ENCODE assay signal across 8 cellular contexts in the genomic region with DNA sequence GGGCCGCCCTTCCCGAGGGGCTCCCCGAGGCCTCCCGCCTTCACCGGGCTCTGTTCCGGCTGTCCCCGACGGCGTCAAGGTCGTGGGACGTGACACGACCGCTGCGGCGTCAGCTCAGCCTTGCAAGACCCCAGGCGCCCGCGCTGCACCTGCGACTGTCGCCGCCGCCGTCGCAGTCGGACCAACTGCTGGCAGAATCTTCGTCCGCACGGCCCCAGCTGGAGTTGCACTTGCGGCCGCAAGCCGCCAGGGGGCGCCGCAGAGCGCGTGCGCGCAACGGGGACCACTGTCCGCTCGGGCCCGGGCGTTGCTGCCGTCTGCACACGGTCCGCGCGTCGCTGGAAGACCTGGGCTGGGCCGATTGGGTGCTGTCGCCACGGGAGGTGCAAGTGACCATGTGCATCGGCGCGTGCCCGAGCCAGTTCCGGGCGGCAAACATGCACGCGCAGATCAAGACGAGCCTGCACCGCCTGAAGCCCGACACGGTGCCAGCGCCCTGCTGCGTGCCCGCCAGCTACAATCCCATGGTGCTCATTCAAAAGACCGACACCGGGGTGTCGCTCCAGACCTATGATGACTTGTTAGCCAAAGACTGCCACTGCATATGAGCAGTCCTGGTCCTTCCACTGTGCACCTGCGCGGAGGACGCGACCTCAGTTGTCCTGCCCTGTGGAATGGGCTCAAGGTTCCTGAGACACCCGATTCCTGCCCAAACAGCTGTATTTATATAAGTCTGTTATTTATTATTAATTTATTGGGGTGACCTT. TPM values are rescaled to one million over a fixed set of nuclear protein-coding genes. Genes with fewer than 3 reads are reported as not detected.
DNase-seq lines count a peak whose midpoint lies in the region; ATAC-seq, FAIRE-seq and TF ChIP-seq lines count a peak whose summit lies in the region.

No MANE protein-coding gene starts in this region.

- H3K4me1 Mint-ChIP-seq in activated CD4-positive, alpha-beta memory T cell treated with anti-CD3 and anti-CD28 coated beads for 36 hours (ENCODE audit: low read depth), result peaks cover 4% of the 10 kb centered on the region

- TF ChIP-seq RAD21 in A549 (conservative IDR thresholded peaks at IDR 0.05 in 1 of 2, IDR thresholded peaks at IDR 0.05 in 1 of 2), result peak; percentile 49 to 54; a peak in 4 of 5 replicates

- peaks cover 31% of the 10 kb centered on the region for H3K27me3 Mint-ChIP-seq in activated CD4-positive, alpha-beta memory T cell treated with anti-CD3 and anti-CD28 coated beads for 36 hours

- no peaks in the 10 kb centered on the region for H3K9me3 ChIP-seq in A549

- FAIRE-seq in A549 (lab: Jason Lieb, UNC), result no peak

- POLR2A ChIA-PET in A549 (lab: Yijun Ruan, JAX), result interaction anchor here (0.6 to 3.0 kb wide), 5 partner anchors 8 to 66 kb away, joined by 3 to 36 read pairs (median 4); partner anchors contain the start of gene LSM4
- POLR2A ChIA-PET in activated CD4-positive, alpha-beta memory T cell treated with anti-CD3 and anti-CD28 coated beads for 36 hours (lab: Charles Lee), result interaction anchor here (0.9 to 1.0 kb wide), 2 partner anchors 31 to 107 kb away, joined by 3 read pairs; partner anchors contain the start of genes JUND and SSBP4

- 48% methylated on average over 13 of the region's 74 CpGs for WGBS in A549 (ENCODE audit: missing lambda C conversion rate)

- peak overlapping the region; percentile 92 for H3K4me2 ChIP-seq in A549

- no peak overlapping the region for H3K27ac Mint-ChIP-seq in activated CD4-positive, alpha-beta memory T cell treated with anti-CD3 and anti-CD28 coated beads for 36 hours

- intact Hi-C loops in activated CD4-positive, alpha-beta memory T cell treated with anti-CD3 and anti-CD28 coated beads for 36 hours (cut with micrococcal nuclease), result loop anchor here (1.0 kb wide), 1 partner anchor 22 kb away; no protein-coding TSS in a partner anchor

- H3K27ac ChIP-seq in A549, result peak overlapping the region; percentile 97 to 99

- peak in 1 of 2 experiments; percentile 72 for DNase-seq in A549 (ENCODE audit: low read depth in 1 of 2, low spot score in 1 of 2)
- DNase-seq in NCI-H460 (ENCODE audit: extremely low read depth, low read depth), result peak; percentile 55
- DNase-seq in activated CD4-positive, alpha-beta memory T cell treated with anti-CD3 and anti-CD28 coated beads for 36 hours, result peak; percentile 88
- peak; percentile 69 for DNase-seq in effector CD8-positive, alpha-beta T cell (lab: John Stamatoyannopoulos, UW)
- peak; percentile 97 for DNase-seq in mesenteric fat pad (ENCODE audit: low spot score)
- peak; percentile 76 for DNase-seq in stimulated activated CD8-positive, alpha-beta memory T cell treated with anti-CD3 and anti-CD28 coated beads, Interleukin-15, amount 100 ng/mL, for 24 hours (ENCODE audit: low read depth)

- H3K4me1 ChIP-seq in A549, result peaks cover 24% of the 10 kb centered on the region

- no peak for TF ChIP-seq POLR2A in A549 (IDR thresholded peaks at IDR 0.05; ENCODE audit: low read length)

- peak in 1 of 2 experiments; percentile 32; a peak in 3 of 6 replicates for ATAC-seq in A549
- ATAC-seq in GM18511 (IDR thresholded peaks at IDR 0.05; ENCODE audit: unreplicated experiment), result peak; percentile 74
- ATAC-seq in HG03108 (IDR thresholded peaks at IDR 0.05; ENCODE audit: unreplicated experiment), result peak; percentile 65

- no peaks in the 10 kb centered on the region for H3K9me3 Mint-ChIP-seq in activated CD4-positive, alpha-beta memory T cell treated with anti-CD3 and anti-CD28 coated beads for 36 hours

- H3K36me3 Mint-ChIP-seq in activated CD4-positive, alpha-beta memory T cell treated with anti-CD3 and anti-CD28 coated beads for 36 hours, result no peaks in the 10 kb centered on the region

- TF ChIP-seq CTCF in A549 (IDR thresholded peaks at IDR 0.05), result peak; percentile 68

- CTCF ChIA-PET in A549 (lab: Yijun Ruan, JAX), result interaction anchor here (0.7 to 7.5 kb wide), 33 partner anchors 8 to 164 kb away, joined by 3 to 75 read pairs (median 8); partner anchors contain the start of genes LRRC25, LSM4 and SSBP4
- CTCF ChIA-PET in activated CD4-positive, alpha-beta memory T cell treated with anti-CD3 and anti-CD28 coated beads for 36 hours (lab: Charles Lee), result interaction anchor here (0.6 to 4.4 kb wide), 47 partner anchors 8 to 1936 kb away, joined by 3 to 85 read pairs (median 4); partner anchors contain the start of genes IQCN, JUND, KXD1 and LRRC25

- peak overlapping the region; percentile 64 for H3K4me3 Mint-ChIP-seq in activated CD4-positive, alpha-beta memory T cell treated with anti-CD3 and anti-CD28 coated beads for 36 hours

- no peak for TF ChIP-seq EP300 in A549 (IDR thresholded peaks at IDR 0.05)

- H3K4me3 ChIP-seq in A549, result peak overlapping the region; percentile 98

TF ChIP-seq in A549, 52 proteins besides CTCF, POLR2A, EP300 and RAD21 (continues in another document):
- no peak for TF ChIP-seq EHMT2 (IDR thresholded peaks at IDR 0.05; ENCODE audit: low read depth)
- TF ChIP-seq KDM1A (IDR thresholded peaks at IDR 0.05; ENCODE audit: low read depth), result peak; percentile 72
- TF ChIP-seq JUN (IDR thresholded peaks at IDR 0.05), result peak; percentile 23 to 92; a peak in 4 of 5 replicates
- TF ChIP-seq HDAC2 (IDR thresholded peaks at IDR 0.05), result peak; percentile 55; the same call in 1 of the 2 replicates
- TF ChIP-seq ZFP36 (IDR thresholded peaks at IDR 0.05; ENCODE audit: borderline replicate concordance, partially characterized antibody), result no peak
- peak; percentile 63 for TF ChIP-seq SMC3 (IDR thresholded peaks at IDR 0.05)
- peak; percentile 44; the same call in 1 of the 2 replicates for TF ChIP-seq RNF2 (IDR thresholded peaks at IDR 0.05; ENCODE audit: borderline replicate concordance, low read depth)
- TF ChIP-seq, protein P1, sequence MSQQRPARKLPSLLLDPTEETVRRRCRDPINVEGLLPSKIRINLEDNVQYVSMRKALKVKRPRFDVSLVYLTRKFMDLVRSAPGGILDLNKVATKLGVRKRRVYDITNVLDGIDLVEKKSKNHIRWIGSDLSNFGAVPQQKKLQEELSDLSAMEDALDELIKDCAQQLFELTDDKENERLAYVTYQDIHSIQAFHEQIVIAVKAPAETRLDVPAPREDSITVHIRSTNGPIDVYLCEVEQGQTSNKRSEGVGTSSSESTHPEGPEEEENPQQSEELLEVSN (IDR thresholded peaks at IDR 0.05; ENCODE audit: borderline replicate concordance, low read depth), result 0 out of 2 replicates have a peak, but pooled peaks have one; percentile 52

RNA-seq across cellular contexts. Expression of gene GDF15, which starts 2.6 kb away (rescaled TPM):
- polyA plus RNA-seq in A549 (2011; rRNA removed) (67.8 and 78.5 TPM in 2 replicates), A549 (2017; fragmentation: RNase III; extraction: RNeasy Plus Mini Kit Qiagen cat#74134 plus additional on column Dnase treatment) (53.4 to 58.4 TPM (median 56.9 TPM) in 3 replicates)
- 120 and 188 TPM in 2 replicates for polyA plus RNA-seq in A549 (2012; cell fraction: cytosol; rRNA removed)
- polyA plus RNA-seq in A549 (2012; cell fraction: nucleus; rRNA removed), result 132 and 182 TPM in 2 replicates
- polyA minus RNA-seq in A549 (2011; rRNA and poly(A)+ RNA removed), result 33.4 and 59.6 TPM in 2 replicates
- total RNA-seq in NCI-H460 (2014; rRNA removed; shearing (Covaris generic)), result 281 and 371 TPM in 2 replicates
- polyA plus RNA-seq in NCI-H460 (2014; cell fraction: nucleus; rRNA removed), result 116 and 139 TPM in 2 replicates
- not detected for total RNA-seq in activated CD4-positive, alpha-beta memory T cell treated with anti-CD3 and anti-CD28 coated beads for 36 hours
- total RNA-seq in mesenteric fat pad, result 5.9 TPM

RNA-seq across cellular contexts. Expression of gene LRRC25, which starts 8.9 kb away (rescaled TPM):
- polyA plus RNA-seq in A549 (2011; rRNA removed), result not detected in 2 replicates
- polyA plus RNA-seq in A549 (2012; cell fraction: cytosol; rRNA removed), result not detected in 2 replicates
- not detected in 2 replicates for polyA plus RNA-seq in A549 (2012; cell fraction: nucleus; rRNA removed)
- not detected in 3 replicates for polyA plus RNA-seq in A549 (2017; fragmentation: RNase III; extraction: RNeasy Plus Mini Kit Qiagen cat#74134 plus additional on column Dnase treatment)
- polyA minus RNA-seq in A549 (2011; rRNA and poly(A)+ RNA removed), result not detected in 2 replicates
- not detected in 2 replicates for total RNA-seq in NCI-H460 (2014; rRNA removed; shearing (Covaris generic))
- polyA plus RNA-seq in NCI-H460 (2014; cell fraction: nucleus; rRNA removed), result not detected in 2 replicates
- not detected for total RNA-seq in activated CD4-positive, alpha-beta memory T cell treated with anti-CD3 and anti-CD28 coated beads for 36 hours
- 19.3 TPM for total RNA-seq in mesenteric fat pad

RNA-seq across cellular contexts. Expression of gene SSBP4, which starts 30.7 kb away (rescaled TPM):
- polyA plus RNA-seq in A549 (2011; rRNA removed) (5.4 and 6.9 TPM in 2 replicates), A549 (2017; fragmentation: RNase III; extraction: RNeasy Plus Mini Kit Qiagen cat#74134 plus additional on column Dnase treatment) (37.8 to 43.2 TPM (median 41.5 TPM) in 3 replicates)
- 28.5 and 47.8 TPM in 2 replicates for polyA plus RNA-seq in A549 (2012; cell fraction: cytosol; rRNA removed)
- polyA plus RNA-seq in A549 (2012; cell fraction: nucleus; rRNA removed), result 69.4 and 124 TPM in 2 replicates
- polyA minus RNA-seq in A549 (2011; rRNA and poly(A)+ RNA removed), result 5.0 and 10.7 TPM in 2 replicates
- 31.0 and 46.3 TPM in 2 replicates for total RNA-seq in NCI-H460 (2014; rRNA removed; shearing (Covaris generic))
- 178 and 230 TPM in 2 replicates for polyA plus RNA-seq in NCI-H460 (2014; cell fraction: nucleus; rRNA removed)
- 100 to 1,000 TPM in 1 of 2 experiments, 10 to 100 TPM in 1; 97.9 to 102 TPM for total RNA-seq in activated CD4-positive, alpha-beta memory T cell treated with anti-CD3 and anti-CD28 coated beads for 36 hours
- total RNA-seq in mesenteric fat pad, result 63.3 TPM

RNA-seq across cellular contexts. Expression of gene PGPEP1, which starts 48.1 kb away (rescaled TPM):
- polyA plus RNA-seq in A549 (2011; rRNA removed), result 7.1 and 8.6 TPM in 2 replicates
- 2.4 and 3.9 TPM in 2 replicates for polyA plus RNA-seq in A549 (2012; cell fraction: cytosol; rRNA removed)
- 2.9 and 3.5 TPM in 2 replicates for polyA plus RNA-seq in A549 (2012; cell fraction: nucleus; rRNA removed)
- 4.5 to 5.9 TPM (median 5.3 TPM) in 3 replicates for polyA plus RNA-seq in A549 (2017; fragmentation: RNase III; extraction: RNeasy Plus Mini Kit Qiagen cat#74134 plus additional on column Dnase treatment)
- 23.2 and 30.1 TPM in 2 replicates for polyA minus RNA-seq in A549 (2011; rRNA and poly(A)+ RNA removed)
- total RNA-seq in NCI-H460 (2014; rRNA removed; shearing (Covaris generic)), result 3.5 and 4.0 TPM in 2 replicates
- polyA plus RNA-seq in NCI-H460 (2014; cell fraction: nucleus; rRNA removed), result 1.1 and 1.8 TPM in 2 replicates
- total RNA-seq in activated CD4-positive, alpha-beta memory T cell treated with anti-CD3 and anti-CD28 coated beads for 36 hours, result 10 to 100 TPM; 29.0 to 30.8 TPM
- 48.7 TPM for total RNA-seq in mesenteric fat pad

RNA-seq across cellular contexts. Expression of gene ISYNA1, which starts 49.4 kb away (rescaled TPM):
- polyA plus RNA-seq in A549 (2011; rRNA removed), result 17.6 and 18.0 TPM in 2 replicates
- 43.0 and 56.5 TPM in 2 replicates for polyA plus RNA-seq in A549 (2012; cell fraction: cytosol; rRNA removed)
- 199 and 307 TPM in 2 replicates for polyA plus RNA-seq in A549 (2012; cell fraction: nucleus; rRNA removed)
- 48.5 to 71.0 TPM (median 60.7 TPM) in 3 replicates for polyA plus RNA-seq in A549 (2017; fragmentation: RNase III; extraction: RNeasy Plus Mini Kit Qiagen cat#74134 plus additional on column Dnase treatment)
- 17.4 and 29.8 TPM in 2 replicates for polyA minus RNA-seq in A549 (2011; rRNA and poly(A)+ RNA removed)
- total RNA-seq in NCI-H460 (2014; rRNA removed; shearing (Covaris generic)), result 1.2 and 1.4 TPM in 2 replicates
- polyA plus RNA-seq in NCI-H460 (2014; cell fraction: nucleus; rRNA removed), result 6.4 and 15.5 TPM in 2 replicates
- 10 to 100 TPM; 19.3 to 20.0 TPM for total RNA-seq in activated CD4-positive, alpha-beta memory T cell treated with anti-CD3 and anti-CD28 coated beads for 36 hours
- total RNA-seq in mesenteric fat pad, result 18.3 TPM

Comparison
In these comparisons a context has a peak if more than half of its experiments do, and no peak if none do; other contexts are left out.
1. RNA of gene GDF15, which starts 2.6 kb away (total RNA-seq): 281 to 371 TPM in NCI-H460; 5.9 TPM in mesenteric fat pad (single experiment) and not detected in activated CD4-positive, alpha-beta memory T cell treated with anti-CD3 and anti-CD28 coated beads for 36 hours; every median in the first group is over 10 times any median in the second.
2. RNA of gene LRRC25, which starts 8.9 kb away (total RNA-seq): 19.3 TPM in mesenteric fat pad (single experiment); not detected in NCI-H460 and not detected in activated CD4-positive, alpha-beta memory T cell treated with anti-CD3 and anti-CD28 coated beads for 36 hours; every median in the first group is over 10 times any median in the second.